18 cellular contexts compared by ENCODE assay signal in genomic region chr21:27422435-27422834, GRCh38.
DNase-seq lines count a peak whose midpoint lies in the region; ATAC-seq and TF ChIP-seq lines count a peak whose summit lies in the region.
"Had no signal": no experiment of that assay in that cellular context is flagged by ENCODE, and none has a peak within 500 bp of the region (broad histone marks: within the 10 kb centered on the region; RNA-seq: fewer than 3 reads in every experiment).

No MANE protein-coding gene starts in this region.

- ATAC-seq in Right ventricle myocardium inferior: no peak
- no peak for ATAC-seq in aorta (ENCODE audit: low FRiP score)
- ATAC-seq in HG02852 (IDR thresholded peaks at IDR 0.05; ENCODE audit: unreplicated experiment): no peak
- ATAC-seq: A549; activated CD8-positive, alpha-beta T cell treated with anti-CD3 and anti-CD28 coated beads, Interleukin-2, amount 10 ng/mL, durations not matched to agents 7 days and 5 days; activated naive CD8-positive, alpha-beta T cell treated with anti-CD3 and anti-CD28 coated beads, Interleukin-2, amount 50 U/mL, for 24 hours; stimulated activated memory B cell treated with anti-CD40 and anti-IgM and Interleukin-4, amounts not matched to agents 10 μg/mL and 1 μg/mL and 100 μg/mL, for 72 hours had no signal

- H3K4me3 ChIP-seq in right atrium auricular region: no peak overlapping the region
- no peak overlapping the region for H3K4me3 ChIP-seq in breast epithelium
- H3K4me3 ChIP-seq in mesodermal cell (ENCODE audit: extremely low read depth, insufficient read depth, low read length, poor library complexity, severe bottlenecking): no peak overlapping the region
- no peak overlapping the region for H3K4me3 ChIP-seq in aorta (ENCODE audit: low read length in 2 of 2)
- H3K4me3 ChIP-seq: A549, colonic mucosa, spleen had no signal

- 86 to 100% methylated on average over 1 of the region's 1 CpG for whole genome bisulfite sequencing in mesodermal cell (ENCODE audit: insufficient coverage in 2 of 2), 2 experiments
- 9 to 18% methylated on average over 1 of the region's 1 CpG for WGBS in aorta, 2 donors

- TF ChIP-seq POLR2A in breast epithelium (IDR thresholded peaks at IDR 0.05): no peak

- DNase-seq in right atrium auricular region (ENCODE audit: low spot score) (no peak), Right ventricle myocardium inferior (ENCODE audit: missing footprints) (no peak), breast epithelium (ENCODE audit: low spot score in 2 of 2) (no peak), aorta (no peak), islet precursor cell (no peak)
- DNase-seq in NK-92 treated with Interleukin-12 subunit alpha and Interleukin-12 subunit beta, amount 100 ng/mL, for 24 hours (lab: John Stamatoyannopoulos, UW): no peak
- DNase-seq: activated CD8-positive, alpha-beta T cell treated with anti-CD3 and anti-CD28 coated beads, Interleukin-2, amount 10 ng/mL, durations not matched to agents 7 days and 5 days; activated naive CD8-positive, alpha-beta T cell treated with anti-CD3 and anti-CD28 coated beads, Interleukin-2, amount 50 U/mL, for 24 hours; CD4-positive, alpha-beta memory T cell; colonic mucosa; DMS79 treated with DMSO at 0.1 percent for 48 hours; NCI-H1436 treated with DMSO at 0.1 percent for 48 hours; NCI-H2227 treated with DMSO at 0.1 percent for 48 hours; spleen had no signal

- H3K27me3 ChIP-seq in right atrium auricular region: no peaks in the 10 kb centered on the region
- H3K27me3 ChIP-seq in breast epithelium: no peaks in the 10 kb centered on the region
- no peaks in the 10 kb centered on the region for H3K27me3 ChIP-seq in aorta (ENCODE audit: control insufficient read depth in 1 of 2, insufficient read depth in 2 of 2, low read length in 1 of 2)
- H3K27me3 ChIP-seq: colonic mucosa, spleen had no signal

- no peaks in the 10 kb centered on the region for H3K9me3 ChIP-seq in right atrium auricular region
- no peaks in the 10 kb centered on the region for H3K9me3 ChIP-seq in breast epithelium
- H3K9me3 ChIP-seq in mesodermal cell (ENCODE audit: control insufficient read depth, low read length): no peaks in the 10 kb centered on the region
- no peaks in the 10 kb centered on the region for H3K9me3 ChIP-seq in aorta (ENCODE audit: control insufficient read depth, low read length)
- H3K9me3 ChIP-seq: A549, colonic mucosa had no signal

- H3K4me1 ChIP-seq in right atrium auricular region: peaks cover 0 to 30% of the 10 kb centered on the region in 2 donors
- H3K4me1 ChIP-seq in breast epithelium: no peaks in the 10 kb centered on the region
- peaks cover 21% of the 10 kb centered on the region for H3K4me1 ChIP-seq in mesodermal cell (ENCODE audit: control insufficient read depth, insufficient read depth, low read length, poor library complexity, severe bottlenecking)
- H3K4me1 ChIP-seq in aorta (ENCODE audit: control insufficient read depth in 1 of 2, insufficient read depth in 2 of 2, low read length in 2 of 2): peaks cover 0 to 8% of the 10 kb centered on the region in 2 donors
- H3K4me1 ChIP-seq: A549, colonic mucosa, spleen had no signal

- intact Hi-C loops in Right ventricle myocardium inferior (cut with DNase I): no loop called here
- intact Hi-C loops in breast epithelium (cut with DNase I; ENCODE audit: low total_unique reads): no loop called here
- intact Hi-C loops in aorta (cut with DNase I): no loop called here

- H3K36me3 ChIP-seq in right atrium auricular region: no peaks in the 10 kb centered on the region
- H3K36me3 ChIP-seq in breast epithelium: no peaks in the 10 kb centered on the region
- H3K36me3 ChIP-seq in mesodermal cell (ENCODE audit: control insufficient read depth, insufficient read depth, low read length): no peaks in the 10 kb centered on the region
- no peaks in the 10 kb centered on the region for H3K36me3 ChIP-seq in aorta (ENCODE audit: control insufficient read depth in 1 of 2, insufficient read depth in 2 of 2, low read length in 1 of 2)
- H3K36me3 ChIP-seq: colonic mucosa, spleen had no signal

- TF ChIP-seq CTCF in right atrium auricular region (IDR thresholded peaks at IDR 0.05) (no peak), breast epithelium (IDR thresholded peaks at IDR 0.05) (no peak)

- H3K27ac ChIP-seq in right atrium auricular region (peak overlapping the region; percentile 24 to 63), breast epithelium (peak overlapping the region; percentile 54 to 56), mesodermal cell (ENCODE audit: low read depth, low read length, severe bottlenecking) (peak overlapping the region; percentile 95), aorta (ENCODE audit: low read depth in 1 of 2, low read length in 2 of 2) (peak overlapping the region; percentile 40 to 49)
- H3K27ac ChIP-seq: A549, colonic mucosa had no signal

Comparison
In these comparisons a context has a peak if more than half of its experiments do, and no peak if none do; other contexts are left out.
1. H3K27ac ChIP-seq: peak in every context shown above with its lines; median percentile 95 in mesodermal cell; 55 in breast epithelium; 44 in aorta; 44 in right atrium auricular region.